ENCODE assay signal across 7 cellular contexts in genomic region chr6:36360241-36361054, GRCh38. TPM values are rescaled to one million over a fixed set of nuclear protein-coding genes. Genes with fewer than 3 reads are reported as not detected.
DNase-seq lines count a peak whose midpoint lies in the region; ATAC-seq and TF ChIP-seq lines count a peak whose summit lies in the region.

No MANE protein-coding gene starts in this region.

- WGBS in esophagus squamous epithelium, 2 donors = 22 to 25% methylated on average over 6 to 10 of the region's 10 CpGs

- no peaks in the 10 kb centered on the region for H3K79me2 ChIP-seq in PC-3 (ENCODE audit: low read length)

- POLR2A ChIA-PET in PC-3 (lab: Charles Lee; ENCODE audit: unreplicated experiment) = no interaction called here

- H3F3A ChIP-seq in PC-3 (ENCODE audit: low read length, unreplicated experiment) = no peaks in the 10 kb centered on the region

- no peak for TF ChIP-seq POLR2A in esophagus squamous epithelium (IDR thresholded peaks at IDR 0.05)

- BruUV-seq in PC-3 (replicated peaks; lab: Mats Ljungman, UMichigan) = no TSS peak

- H4K20me1 ChIP-seq in PC-3 (ENCODE audit: low read length) = no peaks in the 10 kb centered on the region

- peak; percentile 97 for ATAC-seq in PC-3

- intact Hi-C loops in PC-3 (cut with micrococcal nuclease) = loop anchor here (1.0 to 2.0 kb wide), 3 partner anchors 58 to 333 kb away; partner anchors contain the start of gene MAPK14
- intact Hi-C loops in esophagus squamous epithelium (cut with DNase I) = loop anchor here (5.0 to 10.0 kb wide), 2 partner anchors 58 to 236 kb away; no protein-coding TSS in a partner anchor

- H3K4me1 ChIP-seq in PC-3 (ENCODE audit: insufficient read depth, low read length) (no peaks in the 10 kb centered on the region), esophagus squamous epithelium (peaks cover 4 to 19% (median 5%) of the 10 kb centered on the region in 3 donors)

- peaks cover 24% of the 10 kb centered on the region for H3K27me3 Mint-ChIP-seq in nephron (ENCODE audit: low read depth)

- no peaks in the 10 kb centered on the region for H3K9me3 Mint-ChIP-seq in nephron

- peak; percentile 78 for DNase-seq in GM13976 (ENCODE audit: low spot score)
- peak; percentile 70 for DNase-seq in LHCN-M2 (ENCODE audit: low read depth)
- peak; percentile 88 for DNase-seq in PC-3
- peak; percentile 65 for DNase-seq in activated T-cell treated with anti-CD3 and anti-CD28 coated beads, Interleukin-2, amount 50 U/mL, for 1 hour
- peak; percentile 35 for DNase-seq in esophagus squamous epithelium (lab: John Stamatoyannopoulos, UW)
- peak; percentile 58 for DNase-seq in stimulated activated naive CD4-positive, alpha-beta T cell treated with Interleukin-2 at 50 U/mL for 16 hours (lab: John Stamatoyannopoulos, UW)

- in situ Hi-C loops in GM13976 (cut with MboI; ENCODE audit: low sequenced_read_pairs, unreplicated experiment) = no loop called here

- H3K36me3 Mint-ChIP-seq in nephron (ENCODE audit: low read depth) = no peaks in the 10 kb centered on the region

- H3K4me3 Mint-ChIP-seq in nephron = no peak overlapping the region

- H3K4me1 Mint-ChIP-seq in nephron = peaks cover 38% of the 10 kb centered on the region

- TF ChIP-seq CTCF in GM13976 (IDR thresholded peaks at IDR 0.05; ENCODE audit: borderline replicate concordance, control extremely low read depth, extremely low read depth, insufficient read depth, missing control alignments) = peak; percentile 74
- TF ChIP-seq CTCF in PC-3 (conservative IDR thresholded peaks at IDR 0.05; ENCODE audit: low read depth, low read length) = peak; percentile 88
- TF ChIP-seq CTCF in esophagus squamous epithelium (IDR thresholded peaks at IDR 0.05) = peak; percentile 73 to 86 (median 82)
- TF ChIP-seq CTCF in nephron (IDR thresholded peaks at IDR 0.05; ENCODE audit: unreplicated experiment in 3 of 3) = peak; percentile 73 to 80 (median 77)

- H2AFZ ChIP-seq in PC-3 (ENCODE audit: low read length) = peak overlapping the region; percentile 68

- H3K27ac ChIP-seq in PC-3 (ENCODE audit: low read length) (no peak overlapping the region), esophagus squamous epithelium (no peak overlapping the region)

- H3K9ac ChIP-seq in PC-3 (ENCODE audit: low read length) = no peak overlapping the region

- no peaks in the 10 kb centered on the region for H3K9me2 ChIP-seq in PC-3 (replicated peaks; ENCODE audit: low read length)

- no peaks in the 10 kb centered on the region for H3K27me3 ChIP-seq in PC-3 (ENCODE audit: low read length)
- H3K27me3 ChIP-seq in esophagus squamous epithelium = no peaks in the 10 kb centered on the region

- CTCF ChIA-PET in PC-3 (lab: Charles Lee) = interaction anchor here (0.6 kb wide), 1 partner anchor 448 kb away, joined by 3 read pairs; no protein-coding TSS in a partner anchor

- peak overlapping the region; percentile 54 for H3K4me2 ChIP-seq in PC-3 (ENCODE audit: low read length)

- no peaks in the 10 kb centered on the region for H3K9me3 ChIP-seq in PC-3 (ENCODE audit: low read length)
- no peaks in the 10 kb centered on the region for H3K9me3 ChIP-seq in esophagus squamous epithelium

- H3K27ac Mint-ChIP-seq in nephron = peak overlapping the region in 2 of 3 experiments; percentile 22 to 46

- no peaks in the 10 kb centered on the region for H3K36me3 ChIP-seq in PC-3 (ENCODE audit: low read depth, low read length)
- H3K36me3 ChIP-seq in esophagus squamous epithelium = no peaks in the 10 kb centered on the region

- H3K4me3 ChIP-seq in PC-3 (ENCODE audit: low read length) (no peak overlapping the region), esophagus squamous epithelium (no peak overlapping the region)

RNA-seq across cellular contexts. Expression of gene BNIP5, which starts 23.8 kb away (rescaled TPM):
- total RNA-seq in LHCN-M2 (2014; rRNA removed) = not detected in 2 replicates
- not detected for polyA plus RNA-seq in LHCN-M2 (2012)
- total RNA-seq in PC-3 (2014; rRNA removed) = not detected in 2 replicates
- total RNA-seq in esophagus squamous epithelium = not detected

RNA-seq across cellular contexts. Expression of gene ETV7, which starts 27.0 kb away (rescaled TPM):
- total RNA-seq in LHCN-M2 (2014; rRNA removed) (0.17 TPM in 1 of 2 replicates, not detected in the other), PC-3 (2014; rRNA removed) (not detected in 2 replicates), esophagus squamous epithelium (1 to 10 TPM; 1.3 to 7.3 (median 2.3) TPM)
- polyA plus RNA-seq in LHCN-M2 (2012) = 0.35 TPM

Comparison
In these comparisons a context has a peak if more than half of its experiments do, and no peak if none do; other contexts are left out.
1. DNase-seq: peak in every context shown above with its lines; median percentile 88 in PC-3; 78 in GM13976; 70 in LHCN-M2; 65 in activated T-cell treated with anti-CD3 and anti-CD28 coated beads, Interleukin-2, amount 50 U/mL, for 1 hour; 58 in stimulated activated naive CD4-positive, alpha-beta T cell treated with Interleukin-2 at 50 U/mL for 16 hours; 35 in esophagus squamous epithelium.